In genomic region chr9:19156026-19156474, GRCh38 we compare ENCODE assay signal across 16 cellular contexts. TPM values are rescaled to one million over a fixed set of nuclear protein-coding genes. Genes with fewer than 3 reads are reported as not detected.
DNase-seq lines count a peak whose midpoint lies in the region; ATAC-seq and TF ChIP-seq lines count a peak whose summit lies in the region.
"Had no signal": no experiment of that assay in that cellular context is flagged by ENCODE, and none has a peak within 500 bp of the region (broad histone marks: within the 10 kb centered on the region; RNA-seq: fewer than 3 reads in every experiment).

No MANE protein-coding gene starts in this region.

- H3K36me3 ChIP-seq in right atrium auricular region: no peaks in the 10 kb centered on the region
- H3K36me3 ChIP-seq: breast epithelium, upper lobe of left lung had no signal

- no peaks in the 10 kb centered on the region for H3K27me3 ChIP-seq in right atrium auricular region
- H3K27me3 ChIP-seq: breast epithelium, upper lobe of left lung had no signal

- TF ChIP-seq POLR2A in lower leg skin (IDR thresholded peaks at IDR 0.05): no peak

- no peaks in the 10 kb centered on the region for H3K9me3 ChIP-seq in right atrium auricular region
- H3K9me3 ChIP-seq: breast epithelium, upper lobe of left lung had no signal

- H3K36me3 Mint-ChIP-seq in activated naive CD4-positive, alpha-beta T cell treated with anti-CD3 and anti-CD28 coated beads for 36 hours (ENCODE audit: low read depth): no peaks in the 10 kb centered on the region
- no peaks in the 10 kb centered on the region for H3K36me3 Mint-ChIP-seq in activated naive CD4-positive, alpha-beta T cell treated with anti-CD3 and anti-CD28 coated beads, Interleukin-2, amount 50 U/mL, for 72 hours

- H3K4me3 Mint-ChIP-seq in activated naive CD4-positive, alpha-beta T cell treated with anti-CD3 and anti-CD28 coated beads for 36 hours: no peak overlapping the region
- no peak overlapping the region for H3K4me3 Mint-ChIP-seq in stimulated activated naive CD8-positive, alpha-beta T cell treated with anti-CD3 and anti-CD28 coated beads, Interleukin-15, amount 100 ng/mL, for 72 hours
- H3K4me3 Mint-ChIP-seq: activated CD4-positive, alpha-beta T cell treated with anti-CD3 and anti-CD28 coated beads, Interleukin-2, amount 10 ng/mL, durations not matched to agents 24 days and 14 days had no signal

- no peaks in the 10 kb centered on the region for H3K27me3 Mint-ChIP-seq in activated naive CD4-positive, alpha-beta T cell treated with anti-CD3 and anti-CD28 coated beads for 36 hours (ENCODE audit: low read depth)
- H3K27me3 Mint-ChIP-seq in stimulated activated naive CD8-positive, alpha-beta T cell treated with anti-CD3 and anti-CD28 coated beads, Interleukin-15, amount 100 ng/mL, for 72 hours: no peaks in the 10 kb centered on the region
- H3K27me3 Mint-ChIP-seq: activated CD4-positive, alpha-beta T cell treated with anti-CD3 and anti-CD28 coated beads, Interleukin-2, amount 10 ng/mL, durations not matched to agents 24 days and 14 days had no signal

- no peaks in the 10 kb centered on the region for H3K9me3 Mint-ChIP-seq in activated naive CD4-positive, alpha-beta T cell treated with anti-CD3 and anti-CD28 coated beads for 36 hours
- H3K9me3 Mint-ChIP-seq in activated naive CD4-positive, alpha-beta T cell treated with anti-CD3 and anti-CD28 coated beads, Interleukin-2, amount 50 U/mL, for 72 hours: no peaks in the 10 kb centered on the region
- no peaks in the 10 kb centered on the region for H3K9me3 Mint-ChIP-seq in stimulated activated naive CD8-positive, alpha-beta T cell treated with anti-CD3 and anti-CD28 coated beads, Interleukin-15, amount 100 ng/mL, for 72 hours
- H3K9me3 Mint-ChIP-seq: activated CD4-positive, alpha-beta T cell treated with anti-CD3 and anti-CD28 coated beads, Interleukin-2, amount 10 ng/mL, durations not matched to agents 24 days and 14 days had no signal

- no peak overlapping the region for H3K27ac ChIP-seq in right atrium auricular region
- H3K27ac ChIP-seq: KMS-11, parathyroid adenoma had no signal

- intact Hi-C loops in activated naive CD4-positive, alpha-beta T cell treated with anti-CD3 and anti-CD28 coated beads for 36 hours (cut with micrococcal nuclease): no loop called here
- intact Hi-C loops in lower leg skin (cut with DNase I; ENCODE audit: low total_unique reads): no loop called here

- no peak for TF ChIP-seq CTCF in lower leg skin (IDR thresholded peaks at IDR 0.05)
- TF ChIP-seq CTCF in right atrium auricular region (IDR thresholded peaks at IDR 0.05): no peak

- no peak overlapping the region for H3K4me3 ChIP-seq in lower leg skin (ENCODE audit: low read depth, poor library complexity, severe bottlenecking)
- no peak overlapping the region for H3K4me3 ChIP-seq in right atrium auricular region
- H3K4me3 ChIP-seq: breast epithelium, upper lobe of left lung had no signal

- H3K4me1 ChIP-seq in right atrium auricular region: peaks cover 0 to 11% of the 10 kb centered on the region in 2 donors
- H3K4me1 ChIP-seq: breast epithelium, parathyroid adenoma had no signal

- DNase-seq in activated naive CD4-positive, alpha-beta T cell treated with anti-CD3 and anti-CD28 coated beads for 36 hours: peak; percentile 16
- no peak for DNase-seq in activated naive CD4-positive, alpha-beta T cell treated with Interleukin-2 at 50 U/mL for 16 hours
- peak in 1 of 2 donors; percentile 33 for DNase-seq in activated naive CD4-positive, alpha-beta T cell treated with anti-CD3 and anti-CD28 coated beads, Interleukin-2, amount 50 U/mL, for 72 hours (ENCODE audit: low spot score in 2 of 2)
- peak in 1 of 2 donors; percentile 19 for DNase-seq in stimulated activated naive CD8-positive, alpha-beta T cell treated with anti-CD3 and anti-CD28 coated beads, Interleukin-15, amount 100 ng/mL, for 72 hours
- DNase-seq in lower leg skin (ENCODE audit: low spot score in 2 of 2) (no peak), right atrium auricular region (ENCODE audit: low spot score) (no peak), globus pallidus (ENCODE audit: low spot score) (no peak)
- DNase-seq: activated CD4-positive, alpha-beta T cell treated with anti-CD3 and anti-CD28 coated beads, Interleukin-2, amount 10 ng/mL, durations not matched to agents 24 days and 14 days; effector memory CD4-positive, alpha-beta T cell; midbrain; NCI-H1694; upper lobe of left lung had no signal

- H3K4me1 Mint-ChIP-seq in activated naive CD4-positive, alpha-beta T cell treated with anti-CD3 and anti-CD28 coated beads for 36 hours (ENCODE audit: low read depth): peaks cover 32% of the 10 kb centered on the region
- peaks cover 50% of the 10 kb centered on the region for H3K4me1 Mint-ChIP-seq in stimulated activated naive CD8-positive, alpha-beta T cell treated with anti-CD3 and anti-CD28 coated beads, Interleukin-15, amount 100 ng/mL, for 72 hours

- 76 to 77% methylated on average over 2 of the region's 2 CpGs for WGBS in lower leg skin, 2 donors

- peak; percentile 31 for ATAC-seq in GM21825 (IDR thresholded peaks at IDR 0.05; ENCODE audit: unreplicated experiment)
- ATAC-seq in activated naive CD4-positive, alpha-beta T cell treated with anti-CD3 and anti-CD28 coated beads, Interleukin-2, amount 50 U/mL, for 72 hours: peak; percentile 78 to 79
- peak; percentile 91 for ATAC-seq in stimulated activated naive CD8-positive, alpha-beta T cell treated with anti-CD3 and anti-CD28 coated beads, Interleukin-15, amount 100 ng/mL, for 72 hours

- no peak overlapping the region for H3K27ac Mint-ChIP-seq in activated naive CD4-positive, alpha-beta T cell treated with anti-CD3 and anti-CD28 coated beads for 36 hours
- H3K27ac Mint-ChIP-seq in activated naive CD4-positive, alpha-beta T cell treated with anti-CD3 and anti-CD28 coated beads, Interleukin-2, amount 50 U/mL, for 72 hours: peak overlapping the region; percentile 0 to 66
- H3K27ac Mint-ChIP-seq in stimulated activated naive CD8-positive, alpha-beta T cell treated with anti-CD3 and anti-CD28 coated beads, Interleukin-15, amount 100 ng/mL, for 72 hours: no peak overlapping the region
- H3K27ac Mint-ChIP-seq: activated CD4-positive, alpha-beta T cell treated with anti-CD3 and anti-CD28 coated beads, Interleukin-2, amount 10 ng/mL, durations not matched to agents 24 days and 14 days had no signal

- CTCF ChIA-PET in activated naive CD4-positive, alpha-beta T cell treated with anti-CD3 and anti-CD28 coated beads for 36 hours (lab: Charles Lee): interaction anchor here (0.7 to 2.0 kb wide), 11 partner anchors 15 to 77 kb away, joined by 3 to 13 read pairs (median 4); no protein-coding TSS in a partner anchor

RNA-seq across cellular contexts. Expression of gene PLIN2, which starts 28.8 kb away (rescaled TPM):
- 10 to 100 TPM; 31.3 to 34.8 TPM for total RNA-seq in activated naive CD4-positive, alpha-beta T cell treated with anti-CD3 and anti-CD28 coated beads for 36 hours
- 100 to 1,000 TPM in 1 of 2 donors, 10 to 100 TPM in 1; 44.0 to 176 TPM for total RNA-seq in activated naive CD4-positive, alpha-beta T cell treated with anti-CD3 and anti-CD28 coated beads, Interleukin-2, amount 50 U/mL, for 72 hours
- 100 to 1,000 TPM in 3 of 4 donors, 10 to 100 TPM in 1; 96.4 to 377 (median 177) TPM for total RNA-seq in lower leg skin
- 100 to 1,000 TPM; 132 to 520 TPM for total RNA-seq in right atrium auricular region

RNA-seq across cellular contexts. Expression of gene HAUS6, which starts 53.3 kb away (rescaled TPM):
- 10 to 100 TPM; 23.6 to 24.1 TPM for total RNA-seq in activated naive CD4-positive, alpha-beta T cell treated with anti-CD3 and anti-CD28 coated beads for 36 hours
- total RNA-seq in activated naive CD4-positive, alpha-beta T cell treated with anti-CD3 and anti-CD28 coated beads, Interleukin-2, amount 50 U/mL, for 72 hours: 10 to 100 TPM; 35.3 to 37.5 TPM
- total RNA-seq in lower leg skin: 1 to 10 TPM; 6.5 to 7.9 (median 7.4) TPM
- total RNA-seq in right atrium auricular region: 1 to 10 TPM; 4.8 to 7.0 TPM

Comparison
In these comparisons a context has a peak if more than half of its experiments do, and no peak if none do; other contexts are left out.
1. H3K27ac Mint-ChIP-seq: peak in activated naive CD4-positive, alpha-beta T cell treated with anti-CD3 and anti-CD28 coated beads, Interleukin-2, amount 50 U/mL, for 72 hours (2 of 2); none in activated naive CD4-positive, alpha-beta T cell treated with anti-CD3 and anti-CD28 coated beads for 36 hours (single experiment) and stimulated activated naive CD8-positive, alpha-beta T cell treated with anti-CD3 and anti-CD28 coated beads, Interleukin-15, amount 100 ng/mL, for 72 hours (0 of 2).
2. ATAC-seq: peak in every context shown above with its lines; median percentile 91 in stimulated activated naive CD8-positive, alpha-beta T cell treated with anti-CD3 and anti-CD28 coated beads, Interleukin-15, amount 100 ng/mL, for 72 hours; 78 in activated naive CD4-positive, alpha-beta T cell treated with anti-CD3 and anti-CD28 coated beads, Interleukin-2, amount 50 U/mL, for 72 hours; 31 in GM21825.